In genomic region chr13:30376426-30377311, GRCh38 we compare ENCODE assay signal across 9 cellular contexts. TPM values are rescaled to one million over a fixed set of nuclear protein-coding genes. Genes with fewer than 3 reads are reported as not detected.
DNase-seq lines count a peak whose midpoint lies in the region; ATAC-seq, FAIRE-seq and TF ChIP-seq lines count a peak whose summit lies in the region.
"Had no signal": no experiment of that assay in that cellular context is flagged by ENCODE, and none has a peak within 500 bp of the region (broad histone marks: within the 10 kb centered on the region; RNA-seq: fewer than 3 reads in every experiment).

No MANE protein-coding gene starts in this region.

- peaks cover 83% of the 10 kb centered on the region for H3K4me1 Mint-ChIP-seq in activated T-cell treated with anti-CD3 and anti-CD28 coated beads, Interleukin-2, amount 50 U/mL, for 4 hours (ENCODE audit: low read depth)

- peak overlapping the region; percentile 76 for H3K4me3 Mint-ChIP-seq in activated T-cell treated with anti-CD3 and anti-CD28 coated beads, Interleukin-2, amount 50 U/mL, for 4 hours

- FAIRE-seq in urothelium cell line (lab: Jason Lieb, UNC), result no peak
- FAIRE-seq: TTC549 had no signal

- no peaks in the 10 kb centered on the region for H3K9me3 Mint-ChIP-seq in activated T-cell treated with anti-CD3 and anti-CD28 coated beads, Interleukin-2, amount 50 U/mL, for 4 hours

- intact Hi-C loops in sciatic nerve (cut with DNase I), result no loop called here

- H3K27me3 Mint-ChIP-seq in activated T-cell treated with anti-CD3 and anti-CD28 coated beads, Interleukin-2, amount 50 U/mL, for 4 hours (ENCODE audit: low read depth), result no peaks in the 10 kb centered on the region

- TF ChIP-seq POLR2A in GM18951 (IDR thresholded peaks at IDR 0.05; ENCODE audit: extremely low read depth, insufficient read depth, insufficient read length), result peak; percentile 56

- in situ Hi-C loops in GM18951 (cut with MboI; ENCODE audit: low sequenced_read_pairs, unreplicated experiment), result no loop called here

- DNase-seq in NCI-H526 treated with DMSO at 0.1 percent for 48 hours (lab: John Stamatoyannopoulos, UW) (peak; percentile 26), sciatic nerve (ENCODE audit: low spot score) (no peak), urothelium cell line (ENCODE audit: low spot score) (no peak), NCI-H1694 treated with DMSO at 0.1 percent for 48 hours (lab: John Stamatoyannopoulos, UW) (no peak), H4 (ENCODE audit: low spot score) (no peak)
- DNase-seq in activated T-cell treated with anti-CD3 and anti-CD28 coated beads, Interleukin-2, amount 50 U/mL, for 4 hours, result peak; percentile 43

- no peaks in the 10 kb centered on the region for H3K36me3 Mint-ChIP-seq in activated T-cell treated with anti-CD3 and anti-CD28 coated beads, Interleukin-2, amount 50 U/mL, for 4 hours (ENCODE audit: insufficient read depth)

- ATAC-seq in HG02943 (IDR thresholded peaks at IDR 0.05; ENCODE audit: low read depth, unreplicated experiment) (peak; percentile 53), sciatic nerve (peak; percentile 28)
- peak; percentile 70 to 71 for ATAC-seq in activated T-cell treated with anti-CD3 and anti-CD28 coated beads, Interleukin-2, amount 50 U/mL, for 4 hours

RNA-seq across cellular contexts. Expression of gene UBE2L5, which starts 45.6 kb away (rescaled TPM):
- total RNA-seq in activated T-cell treated with anti-CD3 and anti-CD28 coated beads, Interleukin-2, amount 50 U/mL, for 4 hours, result not detected
- total RNA-seq in sciatic nerve, result 0.22 TPM
- total RNA-seq in H4 (2014; rRNA removed; shearing (Covaris generic)), result not detected in 2 replicates

Comparison
In these comparisons a context has a peak if more than half of its experiments do, and no peak if none do; other contexts are left out.
1. DNase-seq: peak in NCI-H526 treated with DMSO at 0.1 percent for 48 hours (single experiment) and activated T-cell treated with anti-CD3 and anti-CD28 coated beads, Interleukin-2, amount 50 U/mL, for 4 hours (single experiment); none in sciatic nerve (single experiment), urothelium cell line (single experiment), NCI-H1694 treated with DMSO at 0.1 percent for 48 hours (single experiment) and H4 (single experiment).
2. Peak in every context shown above with its lines, with median percentiles within 50 percentile points of each other: ATAC-seq.